1 cellular context compared by ENCODE assay signal in the genomic region with DNA sequence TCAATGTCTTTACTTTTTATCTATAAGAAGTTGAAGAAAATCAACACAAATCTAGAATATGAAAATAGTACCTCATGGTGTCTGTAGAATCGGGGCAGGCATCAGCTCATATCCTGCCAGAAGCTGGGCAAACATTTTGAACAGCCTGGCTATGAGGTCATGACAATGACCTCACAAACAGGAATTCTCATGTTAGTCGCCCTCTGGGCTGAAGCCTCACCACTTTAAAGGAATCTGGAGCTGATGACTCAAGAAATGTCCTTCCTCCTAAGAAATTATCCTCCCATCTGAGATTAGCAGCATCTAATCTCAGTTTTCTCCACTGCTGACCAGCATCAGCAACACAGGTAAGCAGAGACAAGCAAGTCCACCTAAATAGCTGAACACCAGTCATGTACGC.
A peak's percentile ranks its signal among the peaks of the same experiment; 100 is the strongest.
TF ChIP-seq lines count a peak whose summit lies in the region.

No MANE protein-coding gene starts in this region.

TF ChIP-seq in HepG2, 621 proteins besides CTCF, POLR2A, EP300 and RAD21:
- 0 out of 2 replicates have a peak, but pooled peaks have one; percentile 12 for TF ChIP-seq ATF7 (IDR thresholded peaks at IDR 0.05)
- no peak for TF ChIP-seq ATF7 (CRISPR knock-in tag; IDR thresholded peaks at IDR 0.05)
- TF ChIP-seq CREB1 (IDR thresholded peaks at IDR 0.05) = peak; percentile 50
- TF ChIP-seq CREB1 (CRISPR knock-in tag; IDR thresholded peaks at IDR 0.05) = peak; percentile 72
- no peak for TF ChIP-seq LCORL (IDR thresholded peaks at IDR 0.05)
- no peak for TF ChIP-seq LCORL (CRISPR knock-in tag; IDR thresholded peaks at IDR 0.05)
- TF ChIP-seq KLF15 (CRISPR knock-in tag; IDR thresholded peaks at IDR 0.05; ENCODE audit: borderline replicate concordance) = no peak
- TF ChIP-seq ZBTB21 (CRISPR knock-in tag; IDR thresholded peaks at IDR 0.05) = peak; percentile 90
